16 cellular contexts compared by ENCODE assay signal in the genomic region with DNA sequence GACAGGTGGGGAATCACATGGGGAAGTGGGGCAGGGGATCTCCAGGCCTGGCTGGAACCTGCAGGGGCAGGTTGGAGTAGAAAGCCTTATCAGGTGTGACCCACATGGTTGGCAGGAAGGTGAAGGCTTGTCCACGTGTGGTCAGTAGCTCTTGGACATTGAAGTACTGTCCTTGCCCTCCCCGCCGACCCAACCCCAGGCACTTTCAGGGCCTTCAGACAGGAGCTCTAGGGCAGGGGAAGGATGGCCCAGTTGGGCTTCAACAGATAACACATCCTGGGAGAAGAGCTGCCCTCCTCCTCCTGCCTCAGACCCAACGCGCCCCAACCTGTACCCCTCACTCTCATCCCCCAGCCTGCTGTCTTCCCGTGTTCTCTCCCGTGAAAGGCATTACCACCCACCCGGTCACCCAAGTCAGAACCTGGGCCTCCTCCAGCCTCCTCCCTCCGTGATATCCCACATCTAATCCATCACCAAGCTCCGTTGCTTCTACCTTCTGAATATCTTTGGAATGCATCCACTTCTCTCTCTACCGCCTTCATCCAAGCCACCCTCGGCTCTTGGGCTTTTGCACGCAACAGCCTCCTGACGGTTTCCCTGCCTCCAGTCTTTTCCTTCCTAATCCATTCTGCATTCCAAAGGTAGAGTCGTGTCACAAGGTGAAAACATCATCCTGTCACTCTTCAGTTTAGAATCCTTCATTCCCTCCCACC. TPM values are rescaled to one million over a fixed set of nuclear protein-coding genes. Genes with fewer than 3 reads are reported as not detected.
A peak's percentile ranks its signal among the peaks of the same experiment; 100 is the strongest.
DNase-seq lines count a peak whose midpoint lies in the region; FAIRE-seq and TF ChIP-seq lines count a peak whose summit lies in the region.
"Had no signal": no experiment of that assay in that cellular context is flagged by ENCODE, and none has a peak within 500 bp of the region (broad histone marks: within the 10 kb centered on the region; RNA-seq: fewer than 3 reads in every experiment).

No MANE protein-coding gene starts in this region.

- no CpG with 5 or more reads among the region's 15 CpGs for WGBS in H9 (ENCODE audit: extremely low coverage, insufficient read length, low lambda C conversion rate)
- whole genome bisulfite sequencing in mesenchymal stem cell: 93% methylated on average over 15 of the region's 15 CpGs
- WGBS in small intestine, 3 donors: 55 to 77% (median 67%) methylated on average over 13 to 15 of the region's 15 CpGs

- H3T11ph ChIP-seq in H9 (ENCODE audit: low read length): no peak overlapping the region

- peak overlapping the region; percentile 32 to 68; a peak in 3 of 5 replicates for H3K4me3 Mint-ChIP-seq in H9
- no peak overlapping the region for H3K4me3 Mint-ChIP-seq in activated CD4-positive, alpha-beta T cell treated with anti-CD3 and anti-CD28 coated beads, Interleukin-2, amount 10 ng/mL, durations not matched to agents 7 days and 5 days
- H3K4me3 Mint-ChIP-seq: activated CD8-positive, alpha-beta T cell treated with anti-CD3 and anti-CD28 coated beads, Interleukin-2, amount 10 ng/mL, durations not matched to agents 7 days and 5 days; activated T-cell treated with anti-CD3 and anti-CD28 coated beads, Interleukin-2, amount 50 U/mL, for 72 hours; CD8-positive, alpha-beta T cell had no signal

- no peak overlapping the region for H4K5ac ChIP-seq in H9 (ENCODE audit: insufficient read length, low read depth, low read length)

- no peak overlapping the region for H2BK20ac ChIP-seq in H9 (ENCODE audit: low read depth, low read length, poor library complexity, severe bottlenecking)

- DNase-seq in H9 (no peak), dorsolateral prefrontal cortex (no peak), mesenchymal stem cell (no peak), small intestine (no peak), DMS153 (lab: John Stamatoyannopoulos, UW) (no peak), H4 (ENCODE audit: low spot score) (no peak), NCI-H1930 (lab: John Stamatoyannopoulos, UW) (no peak)
- no peak for DNase-seq in activated CD4-positive, alpha-beta T cell treated with anti-CD3 and anti-CD28 coated beads, Interleukin-2, amount 10 ng/mL, durations not matched to agents 7 days and 5 days
- DNase-seq: activated CD8-positive, alpha-beta T cell treated with anti-CD3 and anti-CD28 coated beads, Interleukin-2, amount 10 ng/mL, durations not matched to agents 7 days and 5 days; activated T-cell treated with anti-CD3 and anti-CD28 coated beads, Interleukin-2, amount 50 U/mL, for 72 hours; CD8-positive, alpha-beta T cell; central memory CD4-positive, alpha-beta T cell; Kasumi-1; stimulated activated naive CD4-positive, alpha-beta T cell had no signal

- no peak overlapping the region for H3K4ac ChIP-seq in H9 (ENCODE audit: low read depth, low read length)
- no peak overlapping the region for H3K4ac ChIP-seq in mesenchymal stem cell (ENCODE audit: low read depth in 1 of 2, low read length in 2 of 2)

- H3K9me3 ChIP-seq in H9 (ENCODE audit: control insufficient read depth, low read depth, low read length) (no peaks in the 10 kb centered on the region), mesenchymal stem cell (ENCODE audit: control insufficient read depth, low read length) (no peaks in the 10 kb centered on the region), small intestine (ENCODE audit: control insufficient read depth, low read depth) (no peaks in the 10 kb centered on the region)
- H3K9me3 ChIP-seq: left lung had no signal

- no peaks in the 10 kb centered on the region for H3K27me3 Mint-ChIP-seq in H9 (ENCODE audit: low read depth)
- peaks cover 9% of the 10 kb centered on the region for H3K27me3 Mint-ChIP-seq in activated CD4-positive, alpha-beta T cell treated with anti-CD3 and anti-CD28 coated beads, Interleukin-2, amount 10 ng/mL, durations not matched to agents 7 days and 5 days

- intact Hi-C loops in dorsolateral prefrontal cortex (cut with DNase I): no loop called here

- H3K27me3 ChIP-seq in H9 (ENCODE audit: insufficient read depth, low read length) (no peaks in the 10 kb centered on the region), dorsolateral prefrontal cortex (no peaks in the 10 kb centered on the region), mesenchymal stem cell (ENCODE audit: control insufficient read depth in 1 of 2, insufficient read depth in 1 of 2, low read length in 2 of 2) (no peaks in the 10 kb centered on the region), small intestine (ENCODE audit: control insufficient read depth in 2 of 2, insufficient read depth in 2 of 2, low read length in 2 of 2) (no peaks in the 10 kb centered on the region)
- H3K27me3 ChIP-seq: left lung had no signal

- H3K18ac ChIP-seq in H9 (ENCODE audit: insufficient read length, low read depth, low read length) (no peak overlapping the region), mesenchymal stem cell (ENCODE audit: low read depth in 1 of 2, low read length in 2 of 2) (peak overlapping the region in 1 of 2 experiments; percentile 0)

- H3K79me1 ChIP-seq in H9 (ENCODE audit: insufficient read depth, low read depth, low read length, poor library complexity, severe bottlenecking) (peaks cover 3% of the 10 kb centered on the region), mesenchymal stem cell (replicated peaks; ENCODE audit: low read length, poor library complexity, severe bottlenecking) (peaks cover 28% of the 10 kb centered on the region)

- no peak overlapping the region for H2BK12ac ChIP-seq in H9 (ENCODE audit: insufficient read length, low read depth, low read length)
- peak overlapping the region; percentile 23 to 32 for H2BK12ac ChIP-seq in mesenchymal stem cell (ENCODE audit: low read length in 2 of 2)

- peaks cover 69 to 73% of the 10 kb centered on the region in 2 experiments for H3K4me1 Mint-ChIP-seq in H9
- H3K4me1 Mint-ChIP-seq in activated CD4-positive, alpha-beta T cell treated with anti-CD3 and anti-CD28 coated beads, Interleukin-2, amount 10 ng/mL, durations not matched to agents 7 days and 5 days: peaks cover 4% of the 10 kb centered on the region

- no peak overlapping the region for H3K9ac ChIP-seq in H9 (ENCODE audit: extremely low read depth, insufficient read length, low read length)
- no peak overlapping the region for H3K9ac ChIP-seq in mesenchymal stem cell (ENCODE audit: low read length)

- POLR2A ChIA-PET in activated CD4-positive, alpha-beta T cell treated with anti-CD3 and anti-CD28 coated beads, Interleukin-2, amount 10 ng/mL, durations not matched to agents 7 days and 5 days (lab: Charles Lee): no interaction called here

- H4K8ac ChIP-seq in H9 (replicated peaks; ENCODE audit: insufficient read length, low read depth, low read length): no peak overlapping the region
- peak overlapping the region; percentile 12 for H4K8ac ChIP-seq in mesenchymal stem cell (ENCODE audit: low read length)

- FAIRE-seq in small intestine (lab: Jason Lieb, UNC): no peak
- FAIRE-seq: GM18507 had no signal

- H3K56ac ChIP-seq in H9 (ENCODE audit: insufficient read length, low read depth, low read length): no peak overlapping the region

- no peak overlapping the region for H2AK5ac ChIP-seq in H9 (ENCODE audit: insufficient read length, low read length)
- no peak overlapping the region for H2AK5ac ChIP-seq in mesenchymal stem cell (ENCODE audit: low read length, severe bottlenecking)

- H2AFZ ChIP-seq in H9 (ENCODE audit: low read length) (no peak overlapping the region), mesenchymal stem cell (ENCODE audit: low read depth, low read length) (no peak overlapping the region)

- H2BK5ac ChIP-seq in H9 (ENCODE audit: insufficient read length, low read length) (no peak overlapping the region), mesenchymal stem cell (ENCODE audit: low read depth, low read length, poor library complexity, severe bottlenecking) (no peak overlapping the region)

- H3K36me3 ChIP-seq in mesenchymal stem cell (ENCODE audit: control insufficient read depth in 1 of 2, insufficient read depth in 2 of 2, low read depth in 1 of 2, low read length in 2 of 2) (peaks cover 0 to 58% of the 10 kb centered on the region in 2 experiments), small intestine (ENCODE audit: control insufficient read depth in 2 of 2, insufficient read depth in 2 of 2, low read length in 2 of 2) (no peaks in the 10 kb centered on the region)
- H3K36me3 ChIP-seq: left lung had no signal

- H2BK15ac ChIP-seq in H9 (ENCODE audit: low read depth, low read length) (no peak overlapping the region), mesenchymal stem cell (ENCODE audit: low read depth, poor library complexity, severe bottlenecking) (peak overlapping the region; percentile 31)

- H3K36me3 Mint-ChIP-seq in H9 (ENCODE audit: insufficient read depth in 1 of 3, low read depth in 3 of 3): peaks cover 7 to 41% (median 18%) of the 10 kb centered on the region in 3 experiments; a peak in 6 of 7 replicates
- no peaks in the 10 kb centered on the region for H3K36me3 Mint-ChIP-seq in activated CD4-positive, alpha-beta T cell treated with anti-CD3 and anti-CD28 coated beads, Interleukin-2, amount 10 ng/mL, durations not matched to agents 7 days and 5 days (ENCODE audit: low read depth)
- H3K36me3 Mint-ChIP-seq: CD8-positive, alpha-beta T cell had no signal

- H2BK120ac ChIP-seq in H9 (ENCODE audit: low read depth, low read length, poor library complexity, severe bottlenecking): no peak overlapping the region
- peak overlapping the region; percentile 45 for H2BK120ac ChIP-seq in mesenchymal stem cell (ENCODE audit: low read depth, low read length)

- no peak overlapping the region for H3K23ac ChIP-seq in H9 (ENCODE audit: insufficient read length, low read depth, low read length)
- no peak overlapping the region for H3K23ac ChIP-seq in mesenchymal stem cell (ENCODE audit: low read length in 2 of 2)

- no peaks in the 10 kb centered on the region for H3K23me2 ChIP-seq in H9 (ENCODE audit: insufficient read length, low read depth, low read length, poor library complexity, severe bottlenecking)

- peak overlapping the region; percentile 78 to 95 (median 90); a peak in 6 of 7 replicates for H3K27ac Mint-ChIP-seq in H9
- no peak overlapping the region for H3K27ac Mint-ChIP-seq in activated CD4-positive, alpha-beta T cell treated with anti-CD3 and anti-CD28 coated beads, Interleukin-2, amount 10 ng/mL, durations not matched to agents 7 days and 5 days
- H3K27ac Mint-ChIP-seq: activated CD8-positive, alpha-beta T cell treated with anti-CD3 and anti-CD28 coated beads, Interleukin-2, amount 10 ng/mL, durations not matched to agents 7 days and 5 days; activated T-cell treated with anti-CD3 and anti-CD28 coated beads, Interleukin-2, amount 50 U/mL, for 72 hours; CD8-positive, alpha-beta T cell had no signal

- H3K4me3 ChIP-seq in dorsolateral prefrontal cortex: peak overlapping the region in 3 of 59 donors; percentile 17 to 35 (median 27)
- no peak overlapping the region for H3K4me3 ChIP-seq in mesenchymal stem cell (ENCODE audit: insufficient read depth in 1 of 2, low read depth in 1 of 2, low read length in 2 of 2)
- H3K4me3 ChIP-seq in small intestine (ENCODE audit: low read depth in 1 of 2, low read length in 2 of 2): no peak overlapping the region
- H3K4me3 ChIP-seq: left lung had no signal

- CTCF ChIA-PET in activated CD4-positive, alpha-beta T cell treated with anti-CD3 and anti-CD28 coated beads, Interleukin-2, amount 10 ng/mL, durations not matched to agents 7 days and 5 days (lab: Charles Lee): no interaction called here

- H3K9me3 Mint-ChIP-seq in H9: no peaks in the 10 kb centered on the region; a peak in 1 of 5 replicates
- H3K9me3 Mint-ChIP-seq in activated CD4-positive, alpha-beta T cell treated with anti-CD3 and anti-CD28 coated beads, Interleukin-2, amount 10 ng/mL, durations not matched to agents 7 days and 5 days: no peaks in the 10 kb centered on the region
- H3K9me3 Mint-ChIP-seq: activated T-cell treated with anti-CD3 and anti-CD28 coated beads, Interleukin-2, amount 50 U/mL, for 72 hours; CD8-positive, alpha-beta T cell had no signal

- no peaks in the 10 kb centered on the region for H4K20me1 ChIP-seq in H9 (ENCODE audit: control insufficient read depth, insufficient read depth, insufficient read length)

- TF ChIP-seq CTCF in H9 (conservative IDR thresholded peaks at IDR 0.05) (no peak), dorsolateral prefrontal cortex (IDR thresholded peaks at IDR 0.05 in 54 of 56, conservative IDR thresholded peaks at IDR 0.05 in 2 of 56; ENCODE audit: low read depth in 1 of 56, partially characterized antibody in 56 of 56) (no peak)

- H3K27ac ChIP-seq in H9 (ENCODE audit: insufficient read length, low read depth, low read length): no peak overlapping the region
- peak overlapping the region in 52 of 59 donors; percentile 41 to 98 (median 94) for H3K27ac ChIP-seq in dorsolateral prefrontal cortex
- H3K27ac ChIP-seq in mesenchymal stem cell (ENCODE audit: low read length, poor library complexity, severe bottlenecking): no peak overlapping the region
- H3K27ac ChIP-seq in small intestine (ENCODE audit: low read depth in 1 of 2, low read length in 1 of 2): peak overlapping the region; percentile 50 to 83
- H3K27ac ChIP-seq: left lung had no signal

- H3K4me1 ChIP-seq in H9 (ENCODE audit: insufficient read depth, low read length) (no peaks in the 10 kb centered on the region; the same call in 1 of the 2 replicates), mesenchymal stem cell (ENCODE audit: control insufficient read depth, insufficient read depth, low read depth, low read length) (peaks cover 20% of the 10 kb centered on the region), small intestine (ENCODE audit: control insufficient read depth in 2 of 2, insufficient read depth in 1 of 2, low read depth in 1 of 2, low read length in 1 of 2) (peaks cover 13 to 37% of the 10 kb centered on the region in 2 donors)

- no peak overlapping the region for H4K91ac ChIP-seq in H9 (ENCODE audit: insufficient read length, low read depth, low read length)
- no peak overlapping the region for H4K91ac ChIP-seq in mesenchymal stem cell (ENCODE audit: low read length)

- no peak overlapping the region for H3K4me2 ChIP-seq in H9 (ENCODE audit: insufficient read depth, insufficient read length, low read length)
- no peak overlapping the region for H3K4me2 ChIP-seq in mesenchymal stem cell (ENCODE audit: low read length, poor library complexity, severe bottlenecking)

- no peaks in the 10 kb centered on the region; the same call in 1 of the 2 replicates for H3K79me2 ChIP-seq in H9 (ENCODE audit: insufficient read depth, low read length)

- H3K14ac ChIP-seq in H9 (ENCODE audit: insufficient read depth, low read length) (no peak overlapping the region), mesenchymal stem cell (ENCODE audit: low read length in 2 of 2) (no peak overlapping the region)

RNA-seq across cellular contexts. Expression of a gene that starts 15.9 kb away (rescaled TPM):
- total RNA-seq in H9 (2021) (192 and 193 TPM in 2 replicates), dorsolateral prefrontal cortex (100 to 1,000 TPM; 123 to 271 (median 184) TPM)
- polyA plus RNA-seq in mesenchymal stem cell (2013, experiment 1 of 2): 51.3 TPM
- polyA plus RNA-seq in mesenchymal stem cell (2013, experiment 2 of 2): 51.0 TPM
- 10 to 100 TPM; 77.0 to 87.4 (median 78.9) TPM for polyA plus RNA-seq in small intestine
- 8.5 and 11.6 TPM in 2 replicates for total RNA-seq in H4 (2014; rRNA removed; shearing (Covaris generic))
- total RNA-seq in activated CD4-positive, alpha-beta T cell treated with anti-CD3 and anti-CD28 coated beads, Interleukin-2, amount 10 ng/mL, durations not matched to agents 7 days and 5 days: under 1 TPM; 0.37 to 0.42 TPM

Comparison
In these comparisons a context has a peak if more than half of its experiments do, and no peak if none do; other contexts are left out.
1. H3K27ac ChIP-seq: peak in dorsolateral prefrontal cortex (52 of 59) and small intestine (2 of 2); none in H9 (single experiment) and mesenchymal stem cell (single experiment).